In genomic region chr1:167935252-167936067, GRCh38 we compare ENCODE assay signal across 8 cellular contexts. TPM values are rescaled to one million over a fixed set of nuclear protein-coding genes. Genes with fewer than 3 reads are reported as not detected.
DNase-seq lines count a peak whose midpoint lies in the region; ATAC-seq and TF ChIP-seq lines count a peak whose summit lies in the region.

No MANE protein-coding gene starts in this region.

- intact Hi-C loops in uterus (cut with DNase I; ENCODE audit: low total_unique reads) = no loop called here

- H3K27ac ChIP-seq in uterus = peak overlapping the region; percentile 97 to 98

- peak; percentile 64 for DNase-seq in Caki2 (ENCODE audit: low read depth)
- peak; percentile 30 for DNase-seq in NT2/D1 (ENCODE audit: low read depth, low spot score)
- peak; percentile 67 to 68 for DNase-seq in activated T-cell treated with anti-CD3 and anti-CD28 coated beads, Interleukin-2, amount 50 U/mL, for 48 hours
- peak; percentile 50 for DNase-seq in fibroblast of villous mesenchyme (ENCODE audit: low read depth)
- peak; percentile 19 to 28 for DNase-seq in uterus

- in situ Hi-C loops in Caki2 (cut with HindIII; ENCODE audit: low pct_unique_long_range_greater_than_20kb, low sequenced_read_pairs) = no loop called here

- H3K4me3 ChIP-seq in NT2/D1 (ENCODE audit: insufficient read length, low read depth) (peak overlapping the region; percentile 81), fibroblast of villous mesenchyme (ENCODE audit: low read depth, low read length) (peak overlapping the region; percentile 78), neuron (ENCODE audit: low read length) (peak overlapping the region; percentile 59), uterus (peak overlapping the region; percentile 80 to 94)

- TF ChIP-seq CTCF in fibroblast of villous mesenchyme (IDR thresholded peaks at IDR 0.05; ENCODE audit: insufficient read depth, low read depth, low read length) (no peak), uterus (IDR thresholded peaks at IDR 0.05) (no peak)

- H3K4me1 ChIP-seq in NT2/D1 (ENCODE audit: insufficient read depth, insufficient read length) = no peaks in the 10 kb centered on the region
- peaks cover 22% of the 10 kb centered on the region for H3K4me1 ChIP-seq in neuron (ENCODE audit: insufficient read depth, low read length)
- peaks cover 0 to 6% of the 10 kb centered on the region in 2 donors for H3K4me1 ChIP-seq in uterus

- ATAC-seq in GM19351 (IDR thresholded peaks at IDR 0.05; ENCODE audit: unreplicated experiment) = peak; percentile 7
- ATAC-seq in HG03432 (IDR thresholded peaks at IDR 0.05; ENCODE audit: unreplicated experiment) = peak; percentile 8

- TF ChIP-seq POLR2A in uterus (IDR thresholded peaks at IDR 0.05) = peak; percentile 75 to 84

- H3K9ac ChIP-seq in NT2/D1 (ENCODE audit: insufficient read length, low read depth) = peak overlapping the region; percentile 92

- no peaks in the 10 kb centered on the region for H3K27me3 ChIP-seq in NT2/D1 (ENCODE audit: insufficient read depth, insufficient read length)
- no peaks in the 10 kb centered on the region for H3K27me3 ChIP-seq in neuron (ENCODE audit: insufficient read depth, low read length)
- no peaks in the 10 kb centered on the region for H3K27me3 ChIP-seq in uterus

- no peaks in the 10 kb centered on the region for H3K9me3 ChIP-seq in NT2/D1 (ENCODE audit: insufficient read depth, low read length)
- H3K9me3 ChIP-seq in neuron (ENCODE audit: low read length) = no peaks in the 10 kb centered on the region
- no peaks in the 10 kb centered on the region for H3K9me3 ChIP-seq in uterus

- H3K36me3 ChIP-seq in NT2/D1 (ENCODE audit: insufficient read depth, insufficient read length, low read length) (no peaks in the 10 kb centered on the region), neuron (ENCODE audit: insufficient read depth, low read length) (no peaks in the 10 kb centered on the region), uterus (no peaks in the 10 kb centered on the region)

- H2AFZ ChIP-seq in neuron (ENCODE audit: low read depth, low read length) = peak overlapping the region; percentile 52

RNA-seq across cellular contexts. Expression of gene DCAF6, which starts 1.0 kb away (rescaled TPM):
- 69.3 and 75.1 TPM in 2 replicates for total RNA-seq in Caki2 (2014; rRNA removed; shearing (Covaris generic); ENCODE audit: low replicate concordance)
- total RNA-seq in fibroblast of villous mesenchyme = 58.0 and 73.4 TPM in 2 replicates
- total RNA-seq in uterus = 10 to 100 TPM; 19.1 to 77.7 (median 44.9) TPM

RNA-seq across cellular contexts. Expression of gene MPC2, which starts 1.4 kb away (rescaled TPM):
- total RNA-seq in Caki2 (2014; rRNA removed; shearing (Covaris generic); ENCODE audit: low replicate concordance) = 265 and 267 TPM in 2 replicates
- total RNA-seq in fibroblast of villous mesenchyme = 30.3 and 33.7 TPM in 2 replicates
- total RNA-seq in uterus = 100 to 1,000 TPM in 1 of 4 donors, 10 to 100 TPM in 3; 21.5 to 127 (median 38.5) TPM

RNA-seq across cellular contexts. Expression of gene ADCY10, which starts 21.5 kb away (rescaled TPM):
- total RNA-seq in Caki2 (2014; rRNA removed; shearing (Covaris generic); ENCODE audit: low replicate concordance) = 0.20 TPM in 1 of 2 replicates, not detected in the other
- total RNA-seq in fibroblast of villous mesenchyme (under 0.01 TPM in 1 of 2 replicates, not detected in the other), uterus (1 to 10 TPM in 1 of 4 donors, under 1 TPM in 3; 0.26 to 1.2 (median 0.52) TPM)

Comparison
In these comparisons a context has a peak if more than half of its experiments do, and no peak if none do; other contexts are left out.
1. Peak in every context shown above with its lines: DNase-seq, ATAC-seq, H3K4me3 ChIP-seq and H3K27ac ChIP-seq.